In genomic region chr9:123735376-123735775, GRCh38 we compare ENCODE assay signal across 23 cellular contexts.
"Had no signal": no experiment of that assay in that cellular context is flagged by ENCODE, and none has a peak within 500 bp of the region (broad histone marks: within the 10 kb centered on the region; RNA-seq: fewer than 3 reads in every experiment).

No MANE protein-coding gene starts in this region.

- H3K27me3 Mint-ChIP-seq: IgD-negative memory B cell had no signal

- H3K27me3 ChIP-seq: SJCRH30 had no signal

- H3K27ac ChIP-seq: KMS-11, SJCRH30 had no signal

- H3K9me3 Mint-ChIP-seq: IgD-negative memory B cell had no signal

- H3K4me1 ChIP-seq: SJCRH30 had no signal

- H3K4me2 ChIP-seq: KMS-11 had no signal

- H3K4me3 ChIP-seq: K562, SJCRH30 had no signal

- H3K4me3 Mint-ChIP-seq: IgD-negative memory B cell had no signal

- H3K9ac ChIP-seq: KMS-11 had no signal

- DNase-seq: Kasumi-1, MV-4-11, NCI-H1048, NCI-H1105, NCI-H1417, NCI-H187, NCI-H2029, NCI-H2081 treated with DMSO at 0.1 percent for 48 hours, NCI-H2171, NCI-H226, NCI-H446, NCI-H510A, NCI-H524 treated with DMSO at 0.1 percent for 48 hours, NCI-H69, NCI-H774, SHP77 treated with DMSO at 0.1 percent for 48 hours, SJCRH30 had no signal

- H3K36me3 ChIP-seq: SJCRH30 had no signal

- ATAC-seq: K562, Panc1, Right ventricle myocardium inferior, SK-N-SH treated with all-trans-retinoic acid at 6 μM for 48 hours had no signal

- H3K27ac Mint-ChIP-seq: IgD-negative memory B cell had no signal
